Comparison of ENCODE assay signal across 1 cellular context in genomic region chr10:86971146-86971991, GRCh38.
TF ChIP-seq lines count a peak whose summit lies in the region.

No MANE protein-coding gene starts in this region.

TF ChIP-seq in HCT116, 20 proteins besides CTCF, POLR2A, EP300 and RAD21 (continued from another document):
- TF ChIP-seq ZBTB33 (IDR thresholded peaks at IDR 0.05; ENCODE audit: extremely low read depth, insufficient replicate concordance, low read length) = peak; percentile 57
- peak; percentile 81 for TF ChIP-seq ZFX (IDR thresholded peaks at IDR 0.05)
